Comparison of ENCODE assay signal across 25 cellular contexts in the genomic region with DNA sequence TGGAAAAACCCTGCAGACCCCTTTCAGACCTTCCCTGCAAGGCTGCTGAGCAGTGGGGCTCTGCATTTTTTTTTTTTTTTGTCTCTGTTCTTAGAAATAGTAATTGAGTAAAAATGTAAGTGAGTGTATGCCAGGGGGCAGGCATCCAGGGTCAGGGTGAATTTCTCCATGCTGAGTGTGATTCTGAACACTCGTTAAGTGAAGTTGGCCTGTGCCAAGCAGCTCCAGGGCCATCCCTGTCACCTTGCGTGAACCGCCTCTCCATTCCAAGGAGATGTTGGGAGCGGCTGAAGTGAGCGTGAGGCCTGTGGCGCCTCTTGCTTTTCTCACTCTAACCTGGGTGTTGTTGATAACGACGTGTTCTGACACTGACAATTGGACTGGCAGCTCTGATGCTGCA. TPM values are rescaled to one million over a fixed set of nuclear protein-coding genes. Genes with fewer than 3 reads are reported as not detected.
DNase-seq lines count a peak whose midpoint lies in the region; ATAC-seq, FAIRE-seq and TF ChIP-seq lines count a peak whose summit lies in the region.
"Had no signal": no experiment of that assay in that cellular context is flagged by ENCODE, and none has a peak within 500 bp of the region (broad histone marks: within the 10 kb centered on the region; RNA-seq: fewer than 3 reads in every experiment).

No MANE protein-coding gene starts in this region.

- no peaks in the 10 kb centered on the region for H3K36me3 ChIP-seq in psoas muscle (ENCODE audit: insufficient read depth in 1 of 2, low read depth in 1 of 2)
- H3K36me3 ChIP-seq: HAP-1, WERI-Rb-1 had no signal

- H3K27ac ChIP-seq in psoas muscle, result peak overlapping the region; percentile 25
- H3K27ac ChIP-seq: RWPE1, WERI-Rb-1 had no signal

- peak; percentile 20 for DNase-seq in NCI-H748 (lab: John Stamatoyannopoulos, UW; ENCODE audit: unreplicated experiment)
- DNase-seq in NCI-H748 treated with DMSO at 0.1 percent for 48 hours (lab: John Stamatoyannopoulos, UW), result no peak
- peak; percentile 39 for DNase-seq in left ventricle myocardium superior
- DNase-seq in psoas muscle, result peak; percentile 72 to 74
- no peak for DNase-seq in urothelium cell line (ENCODE audit: low spot score)
- DNase-seq in NCI-H146 treated with DMSO at 0.1 percent for 48 hours (lab: John Stamatoyannopoulos, UW; ENCODE audit: unreplicated experiment), result no peak
- DNase-seq in stimulated activated CD4-positive, alpha-beta T cell treated with anti-CD3 and anti-CD28 coated beads, Interleukin-12 subunit alpha, Interleukin-12 subunit beta, amount 100 ng/mL, for 4 hours, result no peak
- DNase-seq: 8988T; activated gamma-delta T cell; erythroblast; heart right ventricle; islet precursor cell; NCI-H2081 treated with DMSO at 0.1 percent for 48 hours; NCI-H526 treated with DMSO at 0.1 percent for 48 hours; occipital lobe; stimulated activated CD4-positive, alpha-beta T cell treated with anti-CD3 and anti-CD28 coated beads, Interleukin-15, amount 100 ng/mL, for 24 hours; stimulated activated naive CD8-positive, alpha-beta T cell treated with anti-CD3 and anti-CD28 coated beads, Interleukin-15, amount 100 ng/mL, for 72 hours; T-cell; WERI-Rb-1 had no signal

- no peak for TF ChIP-seq CTCF in psoas muscle (IDR thresholded peaks at IDR 0.05)

- FAIRE-seq in urothelium cell line (lab: Jason Lieb, UNC), result no peak
- FAIRE-seq: HepG2 had no signal

- no peaks in the 10 kb centered on the region for H3K27me3 ChIP-seq in psoas muscle (ENCODE audit: insufficient read depth in 3 of 3, low read length in 2 of 3)
- H3K27me3 ChIP-seq: heart right ventricle had no signal

- WGBS in psoas muscle, 3 donors, result 39 to 61% (median 40%) methylated on average over 8 of the region's 8 CpGs

- no peaks in the 10 kb centered on the region for H3K9me3 ChIP-seq in psoas muscle
- H3K9me3 ChIP-seq: HAP-1, heart right ventricle had no signal

- H3K4me3 ChIP-seq in psoas muscle, result no peak overlapping the region
- H3K4me3 ChIP-seq: HAP-1, heart right ventricle had no signal

- H3K4me1 ChIP-seq in psoas muscle, result peaks cover 41% of the 10 kb centered on the region

- intact Hi-C loops in left ventricle myocardium superior (cut with micrococcal nuclease), result no loop called here
- intact Hi-C loops in psoas muscle (cut with DNase I), result no loop called here

- ATAC-seq in left ventricle myocardium superior, result peak; percentile 53
- peak in 3 of 4 donors; percentile 45 to 54 (median 51) for ATAC-seq in psoas muscle
- no peak for ATAC-seq in HG03442 (IDR thresholded peaks at IDR 0.05; ENCODE audit: unreplicated experiment)
- ATAC-seq: HepG2; stimulated activated naive CD8-positive, alpha-beta T cell treated with anti-CD3 and anti-CD28 coated beads, Interleukin-15, amount 100 ng/mL, for 72 hours; T-cell had no signal

RNA-seq across cellular contexts. Expression of a gene that starts 20.5 kb away (rescaled TPM):
- total RNA-seq in left ventricle myocardium superior (2.0 TPM), psoas muscle (10 to 100 TPM in 2 of 4 donors, 1 to 10 TPM in 2; 5.1 to 35.4 (median 15.4) TPM)
- polyA plus RNA-seq in psoas muscle, result 1 to 10 TPM in 2 of 3 donors, under 1 TPM in 1; 0.43 to 4.9 (median 1.9) TPM
- total RNA-seq: activated CD8-positive, alpha-beta memory T cell treated with anti-CD3 and anti-CD28 coated beads for 36 hours; HepG2 had no signal
- polyA plus RNA-seq: CD14-positive monocyte had no signal

Comparison
In these comparisons a context has a peak if more than half of its experiments do, and no peak if none do; other contexts are left out.
1. DNase-seq: peak in NCI-H748 (single experiment), left ventricle myocardium superior (single experiment) and psoas muscle (2 of 2); none in NCI-H748 treated with DMSO at 0.1 percent for 48 hours (single experiment), urothelium cell line (single experiment), NCI-H146 treated with DMSO at 0.1 percent for 48 hours (single experiment) and stimulated activated CD4-positive, alpha-beta T cell treated with anti-CD3 and anti-CD28 coated beads, Interleukin-12 subunit alpha, Interleukin-12 subunit beta, amount 100 ng/mL, for 4 hours (single experiment).